In the genomic region with DNA sequence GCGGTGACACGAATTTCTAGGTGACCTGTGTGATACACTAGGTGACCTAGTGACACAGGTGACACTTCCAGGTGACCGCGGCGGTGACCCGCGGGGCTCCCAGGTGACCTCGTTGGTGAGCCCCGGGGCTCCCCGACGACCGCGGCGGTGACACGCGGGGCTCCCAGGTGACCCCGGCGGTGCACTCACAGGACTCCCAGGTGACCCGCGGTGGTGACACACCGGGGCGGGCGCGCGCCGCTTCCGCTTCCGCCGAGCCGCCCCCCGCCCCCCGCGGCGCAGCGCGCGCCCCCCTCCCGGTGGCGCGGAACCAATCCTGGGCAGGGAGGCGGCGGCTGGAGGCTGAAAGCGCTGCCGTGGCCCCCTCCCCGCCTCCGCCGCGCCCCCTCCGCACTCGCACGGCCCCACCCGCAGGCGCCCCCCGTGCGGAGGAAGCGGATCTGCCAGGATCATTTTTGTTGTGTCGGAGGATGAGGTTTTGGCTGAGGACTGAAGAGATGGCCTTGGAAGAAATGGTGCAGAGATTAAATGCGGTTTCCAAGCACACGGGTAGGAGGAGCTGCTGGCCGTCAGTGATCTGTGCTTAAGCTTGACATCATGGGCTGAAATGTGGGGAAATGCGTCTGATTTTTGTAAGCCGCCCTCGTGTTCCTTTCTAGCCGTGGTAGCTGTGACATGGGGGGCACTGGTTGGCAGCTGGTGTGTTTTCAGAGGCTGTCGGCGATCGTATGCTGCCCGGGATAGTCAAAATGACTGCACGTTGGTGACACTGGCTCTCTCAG, we compare ENCODE assay signal across 8 cellular contexts. TPM values are rescaled to one million over a fixed set of nuclear protein-coding genes. Genes with fewer than 3 reads are reported as not detected.
DNase-seq lines count a peak whose midpoint lies in the region; ATAC-seq, FAIRE-seq and TF ChIP-seq lines count a peak whose summit lies in the region.

A gene with protein sequence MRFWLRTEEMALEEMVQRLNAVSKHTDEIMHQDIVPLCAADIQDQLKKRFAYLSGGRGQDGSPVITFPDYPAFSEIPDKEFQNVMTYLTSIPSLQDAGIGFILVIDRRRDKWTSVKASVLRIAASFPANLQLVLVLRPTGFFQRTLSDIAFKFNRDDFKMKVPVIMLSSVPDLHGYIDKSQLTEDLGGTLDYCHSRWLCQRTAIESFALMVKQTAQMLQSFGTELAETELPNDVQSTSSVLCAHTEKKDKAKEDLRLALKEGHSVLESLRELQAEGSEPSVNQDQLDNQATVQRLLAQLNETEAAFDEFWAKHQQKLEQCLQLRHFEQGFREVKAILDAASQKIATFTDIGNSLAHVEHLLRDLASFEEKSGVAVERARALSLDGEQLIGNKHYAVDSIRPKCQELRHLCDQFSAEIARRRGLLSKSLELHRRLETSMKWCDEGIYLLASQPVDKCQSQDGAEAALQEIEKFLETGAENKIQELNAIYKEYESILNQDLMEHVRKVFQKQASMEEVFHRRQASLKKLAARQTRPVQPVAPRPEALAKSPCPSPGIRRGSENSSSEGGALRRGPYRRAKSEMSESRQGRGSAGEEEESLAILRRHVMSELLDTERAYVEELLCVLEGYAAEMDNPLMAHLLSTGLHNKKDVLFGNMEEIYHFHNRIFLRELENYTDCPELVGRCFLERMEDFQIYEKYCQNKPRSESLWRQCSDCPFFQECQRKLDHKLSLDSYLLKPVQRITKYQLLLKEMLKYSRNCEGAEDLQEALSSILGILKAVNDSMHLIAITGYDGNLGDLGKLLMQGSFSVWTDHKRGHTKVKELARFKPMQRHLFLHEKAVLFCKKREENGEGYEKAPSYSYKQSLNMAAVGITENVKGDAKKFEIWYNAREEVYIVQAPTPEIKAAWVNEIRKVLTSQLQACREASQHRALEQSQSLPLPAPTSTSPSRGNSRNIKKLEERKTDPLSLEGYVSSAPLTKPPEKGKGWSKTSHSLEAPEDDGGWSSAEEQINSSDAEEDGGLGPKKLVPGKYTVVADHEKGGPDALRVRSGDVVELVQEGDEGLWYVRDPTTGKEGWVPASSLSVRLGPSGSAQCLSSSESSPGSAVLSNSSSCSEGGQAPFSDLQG (plus strand): TSS at position 305 of the 782 bp plus-strand sequence. CDS start 166 bp downstream, at position 471.

- no peak for TF ChIP-seq EP300 in A549 (IDR thresholded peaks at IDR 0.05)

- no peaks in the 10 kb centered on the region for H4K20me1 ChIP-seq in H9 (ENCODE audit: control insufficient read depth, insufficient read depth, insufficient read length)

- H2BK20ac ChIP-seq in H9 (ENCODE audit: low read depth, low read length, poor library complexity, severe bottlenecking) = no peak within 1 kb of the TSS

- DNase-seq in A549 (ENCODE audit: low read depth in 1 of 2, low spot score in 1 of 2) (peak; percentile 16 to 27), H9 (peak; percentile 57), Peyer's patch (peak; percentile 48 to 70 (median 64)), Right ventricle myocardium superior (peak; percentile 45), thyroid gland (peak; percentile 65 to 68)
- peak; percentile 57 for DNase-seq in activated naive CD4-positive, alpha-beta T cell treated with Interleukin-2 at 50 U/mL for 16 hours

- H3K36me3 ChIP-seq in Peyer's patch = no peaks in the 10 kb centered on the region
- H3K36me3 ChIP-seq in parathyroid adenoma (ENCODE audit: control insufficient read depth, insufficient read depth, low read length) = no peaks in the 10 kb centered on the region
- no peaks in the 10 kb centered on the region for H3K36me3 ChIP-seq in thyroid gland

- H4K91ac ChIP-seq in H9 (ENCODE audit: insufficient read length, low read depth, low read length) = no peak within 1 kb of the TSS

- H3K4ac ChIP-seq in H9 (ENCODE audit: low read depth, low read length) = no peak within 1 kb of the TSS

- H2AFZ ChIP-seq in H9 (ENCODE audit: low read length) = no peak within 1 kb of the TSS
- H2AFZ ChIP-seq in parathyroid adenoma = peak within 1 kb of the TSS; percentile 73

- H4K5ac ChIP-seq in H9 (ENCODE audit: insufficient read length, low read depth, low read length) = no peak within 1 kb of the TSS

- peak within 1 kb of the TSS; percentile 51 for H3K4me3 ChIP-seq in A549
- peak within 1 kb of the TSS; percentile 45 to 65 (median 61) for H3K4me3 ChIP-seq in Peyer's patch
- H3K4me3 ChIP-seq in parathyroid adenoma (ENCODE audit: low read depth, low read length) = peak within 1 kb of the TSS; percentile 65
- peak within 1 kb of the TSS; percentile 22 to 54 (median 47) for H3K4me3 ChIP-seq in thyroid gland (replicated peaks in 1 of 3)

- H3K4me1 Mint-ChIP-seq in H9 = peaks cover 10 to 12% of the 10 kb centered on the region in 2 experiments

- no peak within 1 kb of the TSS for H2BK15ac ChIP-seq in H9 (ENCODE audit: low read depth, low read length)

- H3K79me1 ChIP-seq in H9 (ENCODE audit: insufficient read depth, low read depth, low read length, poor library complexity, severe bottlenecking) = no peaks in the 10 kb centered on the region

- H3K27me3 ChIP-seq in H9 (ENCODE audit: insufficient read depth, low read length) (no peaks in the 10 kb centered on the region; the same call in 1 of the 2 replicates), Peyer's patch (no peaks in the 10 kb centered on the region), parathyroid adenoma (ENCODE audit: control insufficient read depth, insufficient read depth, low read length) (no peaks in the 10 kb centered on the region), thyroid gland (no peaks in the 10 kb centered on the region)

- H3K14ac ChIP-seq in H9 (ENCODE audit: insufficient read depth, low read length) = no peak within 1 kb of the TSS

- ATAC-seq in A549 (peak; percentile 62 to 64; a peak in 4 of 6 replicates), Right ventricle myocardium superior (ENCODE audit: poor library complexity) (peak; percentile 82), GM19035 (IDR thresholded peaks at IDR 0.05; ENCODE audit: unreplicated experiment) (no peak)

- H3K9ac ChIP-seq in H9 (ENCODE audit: extremely low read depth, insufficient read length, low read length) (no peak within 1 kb of the TSS), parathyroid adenoma (no peak within 1 kb of the TSS)

- H3K4me1 ChIP-seq in A549 (no peaks in the 10 kb centered on the region), H9 (ENCODE audit: insufficient read depth, low read length) (no peaks in the 10 kb centered on the region), Peyer's patch (peaks cover 0 to 17% (median 3%) of the 10 kb centered on the region in 4 donors), parathyroid adenoma (no peaks in the 10 kb centered on the region), thyroid gland (peaks cover 4 to 23% of the 10 kb centered on the region in 2 donors)

- POLR2A ChIA-PET in A549 (lab: Yijun Ruan, JAX) = no interaction called here

- intact Hi-C loops in Right ventricle myocardium superior (cut with DNase I) = no loop called here
- intact Hi-C loops in thyroid gland (cut with DNase I) = no loop called here

- no peak within 1 kb of the TSS for H2BK120ac ChIP-seq in H9 (ENCODE audit: low read depth, low read length, poor library complexity, severe bottlenecking)

- H3T11ph ChIP-seq in H9 (ENCODE audit: low read length) = no peak within 1 kb of the TSS

- H3K18ac ChIP-seq in H9 (ENCODE audit: insufficient read length, low read depth, low read length) = no peak within 1 kb of the TSS

- no peak within 1 kb of the TSS for H4K8ac ChIP-seq in H9 (replicated peaks; ENCODE audit: insufficient read length, low read depth, low read length)

- WGBS in A549 (ENCODE audit: missing lambda C conversion rate) = 22% methylated on average over 13 of the region's 69 CpGs
- no CpG with 5 or more reads among the region's 69 CpGs for WGBS in H9 (ENCODE audit: extremely low coverage, insufficient read length, low lambda C conversion rate)
- WGBS in thyroid gland, 2 donors = 0 to 1% methylated on average over 9 to 23 of the region's 69 CpGs

- H3K4me3 Mint-ChIP-seq in H9 = peak within 1 kb of the TSS; percentile 78 to 89

- H3K27me3 Mint-ChIP-seq in H9 (ENCODE audit: low read depth) = peaks cover 33% of the 10 kb centered on the region

- H3K9me3 Mint-ChIP-seq in H9 = peaks cover 9 to 14% of the 10 kb centered on the region in 2 experiments; a peak in 4 of 5 replicates

- H3K36me3 Mint-ChIP-seq in H9 (ENCODE audit: insufficient read depth in 1 of 3, low read depth in 3 of 3) = peaks cover 0 to 7% (median 3%) of the 10 kb centered on the region in 3 experiments; a peak in 4 of 7 replicates

- TF ChIP-seq POLR2A in A549 (IDR thresholded peaks at IDR 0.05; ENCODE audit: low read length) (no peak), Peyer's patch (IDR thresholded peaks at IDR 0.05) (no peak), thyroid gland (IDR thresholded peaks at IDR 0.05) (peak in 1 of 2 donors; percentile 47)

- H2BK12ac ChIP-seq in H9 (ENCODE audit: insufficient read length, low read depth, low read length) = no peak within 1 kb of the TSS

- H3K79me2 ChIP-seq in H9 (ENCODE audit: insufficient read depth, low read length) (no peaks in the 10 kb centered on the region), parathyroid adenoma (no peaks in the 10 kb centered on the region)

- TF ChIP-seq CTCF in A549 (IDR thresholded peaks at IDR 0.05) = no peak
- TF ChIP-seq CTCF in H9 (conservative IDR thresholded peaks at IDR 0.05) = peak; percentile 41; the same call in 2 of the 3 replicates
- TF ChIP-seq CTCF in Peyer's patch (IDR thresholded peaks at IDR 0.05) = peak in 3 of 6 experiments; percentile 32 to 37 (median 37)
- peak; percentile 19 for TF ChIP-seq CTCF in parathyroid adenoma (IDR thresholded peaks at IDR 0.05)
- peak in 1 of 6 experiments; percentile 20 for TF ChIP-seq CTCF in thyroid gland (IDR thresholded peaks at IDR 0.05)

- no peak within 1 kb of the TSS for H3K23ac ChIP-seq in H9 (ENCODE audit: insufficient read length, low read depth, low read length)

- TF ChIP-seq RAD21 in A549 (conservative IDR thresholded peaks at IDR 0.05 in 1 of 2, IDR thresholded peaks at IDR 0.05 in 1 of 2) = no peak

- FAIRE-seq in A549 (lab: Jason Lieb, UNC) = no peak

- H3K9me3 ChIP-seq in A549 (no peaks in the 10 kb centered on the region), H9 (ENCODE audit: control insufficient read depth, low read depth, low read length) (no peaks in the 10 kb centered on the region), Peyer's patch (no peaks in the 10 kb centered on the region), parathyroid adenoma (ENCODE audit: control insufficient read depth, low read length) (no peaks in the 10 kb centered on the region), thyroid gland (no peaks in the 10 kb centered on the region)

- H3K4me2 ChIP-seq in A549 (peak within 1 kb of the TSS; percentile 95), H9 (ENCODE audit: insufficient read depth, insufficient read length, low read length) (peak within 1 kb of the TSS; percentile 88), parathyroid adenoma (ENCODE audit: low read length) (peak within 1 kb of the TSS; percentile 77)

- H2BK5ac ChIP-seq in H9 (ENCODE audit: insufficient read length, low read length) = no peak within 1 kb of the TSS

- no peak within 1 kb of the TSS for H3K56ac ChIP-seq in H9 (ENCODE audit: insufficient read length, low read depth, low read length)

- CTCF ChIA-PET in A549 (lab: Yijun Ruan, JAX) = interaction anchor here (1.0 to 2.4 kb wide), 3 partner anchors 17 to 60 kb away, joined by 3 to 9 read pairs (median 4); no protein-coding TSS in a partner anchor

- peak within 1 kb of the TSS in 1 of 3 experiments; percentile 49; a peak in 2 of 7 replicates for H3K27ac Mint-ChIP-seq in H9

- H3K23me2 ChIP-seq in H9 (ENCODE audit: insufficient read length, low read depth, low read length, poor library complexity, severe bottlenecking) = peaks cover 8% of the 10 kb centered on the region

- peak within 1 kb of the TSS in 1 of 2 experiments; percentile 47; a peak in 2 of 6 replicates for H3K27ac ChIP-seq in A549
- H3K27ac ChIP-seq in H9 (ENCODE audit: insufficient read length, low read depth, low read length) = no peak within 1 kb of the TSS
- peak within 1 kb of the TSS; percentile 34 to 75 (median 64) for H3K27ac ChIP-seq in Peyer's patch
- H3K27ac ChIP-seq in parathyroid adenoma = peak within 1 kb of the TSS; percentile 41
- H3K27ac ChIP-seq in thyroid gland = peak within 1 kb of the TSS; percentile 36 to 59 (median 56)

- no peak within 1 kb of the TSS for H2AK5ac ChIP-seq in H9 (ENCODE audit: insufficient read length, low read length)

RNA-seq across cellular contexts. Expression of the gene that starts here (rescaled TPM):
- polyA plus RNA-seq in A549 (2011; rRNA removed) = 0.92 and 0.99 TPM in 2 replicates
- 0.37 and 0.45 TPM in 2 replicates for polyA plus RNA-seq in A549 (2012; cell fraction: cytosol; rRNA removed)
- polyA plus RNA-seq in A549 (2012; cell fraction: nucleus; rRNA removed) = 0.93 and 1.3 TPM in 2 replicates
- 0.16 to 0.37 TPM (median 0.36 TPM) in 3 replicates for polyA plus RNA-seq in A549 (2017; fragmentation: RNase III; extraction: RNeasy Plus Mini Kit Qiagen cat#74134 plus additional on column Dnase treatment)
- polyA minus RNA-seq in A549 (2011; rRNA and poly(A)+ RNA removed) = 0.50 and 0.88 TPM in 2 replicates
- 17.0 and 18.5 TPM in 2 replicates for total RNA-seq in H9 (2021)
- total RNA-seq in Peyer's patch = 100 to 1,000 TPM in 3 of 4 donors, 10 to 100 TPM in 1; 81.4 to 165 (median 149) TPM
- total RNA-seq in Right ventricle myocardium superior = 38.1 TPM
- 10 to 100 TPM; 35.6 to 83.4 (median 43.6) TPM for total RNA-seq in thyroid gland
